In genomic region chr22:46992121-46992731, GRCh38 we compare ENCODE assay signal across 27 cellular contexts.
"Had no signal": no experiment of that assay in that cellular context is flagged by ENCODE, and none has a peak within 500 bp of the region (broad histone marks: within the 10 kb centered on the region; RNA-seq: fewer than 3 reads in every experiment).

No MANE protein-coding gene starts in this region.

- H3K27me3 Mint-ChIP-seq: activated T-cell treated with anti-CD3 and anti-CD28 coated beads, Interleukin-2, amount 50 U/mL, for 24 hours; central memory CD8-positive, alpha-beta T cell; naive B cell had no signal

- H3K27ac ChIP-seq: breast epithelium, parathyroid adenoma, stomach, upper lobe of right lung, VCaP had no signal

- DNase-seq: activated CD4-positive, alpha-beta T cell treated with anti-CD3 and anti-CD28 coated beads for 48 hours; activated CD4-positive, alpha-beta T cell treated with anti-CD3 and anti-CD28 coated beads, Interleukin-2, amount 50 U/mL, for 48 hours; activated CD8-positive, alpha-beta memory T cell treated with anti-CD3 and anti-CD28 coated beads, Interleukin-2, amount 50 U/mL, for 48 hours; activated gamma-delta T cell treated with Interleukin-2 at 50 U/mL for 16 hours; activated naive CD4-positive, alpha-beta T cell treated with anti-CD3 and anti-CD28 coated beads, Interleukin-2, amount 50 U/mL, for 16 hours; activated T-cell treated with anti-CD3 and anti-CD28 coated beads, Interleukin-2, amount 50 U/mL, for 24 hours; amniotic stem cell; effector CD8-positive, alpha-beta T cell; left ventricle myocardium superior; naive B cell; nephron progenitor cell; right cardiac atrium; stimulated activated CD4-positive, alpha-beta T cell treated with anti-CD3 and anti-CD28 coated beads, Interleukin-2, amount 100 ng/mL, for 48 hours; stomach; SW 1271; T-helper 9 cell; thyroid gland; upper lobe of right lung had no signal

- H3K27ac Mint-ChIP-seq: activated T-cell treated with anti-CD3 and anti-CD28 coated beads, Interleukin-2, amount 50 U/mL, for 24 hours; nephron progenitor cell; T-helper 1 cell treated with Interleukin-12 subunit alpha and Interleukin-12 subunit beta and Interleukin-4 antibody, amounts not matched to agents 30 μg/mL and 1 μg/mL, for 36 hours had no signal

- H3K4me3 Mint-ChIP-seq: activated T-cell treated with anti-CD3 and anti-CD28 coated beads, Interleukin-2, amount 50 U/mL, for 24 hours; central memory CD8-positive, alpha-beta T cell; naive B cell; nephron progenitor cell; T-helper 1 cell treated with Interleukin-12 subunit alpha and Interleukin-12 subunit beta and Interleukin-4 antibody, amounts not matched to agents 30 μg/mL and 1 μg/mL, for 36 hours had no signal

- H3K9me3 Mint-ChIP-seq: activated T-cell treated with anti-CD3 and anti-CD28 coated beads, Interleukin-2, amount 50 U/mL, for 24 hours; central memory CD8-positive, alpha-beta T cell; naive B cell; nephron progenitor cell; T-helper 1 cell treated with Interleukin-12 subunit alpha and Interleukin-12 subunit beta and Interleukin-4 antibody, amounts not matched to agents 30 μg/mL and 1 μg/mL, for 36 hours had no signal

- H3K4me1 ChIP-seq: breast epithelium, parathyroid adenoma, upper lobe of right lung had no signal

- H3K9ac ChIP-seq: parathyroid adenoma had no signal

- H3K4me3 ChIP-seq: breast epithelium, stomach, thyroid gland, upper lobe of right lung had no signal

- H3K27me3 ChIP-seq: breast epithelium, stomach, thyroid gland, upper lobe of right lung had no signal

- FAIRE-seq: colon, frontal cortex, islet of Langerhans, TTC549 had no signal

- H3K9me3 ChIP-seq: breast epithelium, stomach, thyroid gland, upper lobe of right lung had no signal

- H3K36me3 ChIP-seq: breast epithelium, thyroid gland had no signal
